8 cellular contexts compared by ENCODE assay signal in the genomic region with DNA sequence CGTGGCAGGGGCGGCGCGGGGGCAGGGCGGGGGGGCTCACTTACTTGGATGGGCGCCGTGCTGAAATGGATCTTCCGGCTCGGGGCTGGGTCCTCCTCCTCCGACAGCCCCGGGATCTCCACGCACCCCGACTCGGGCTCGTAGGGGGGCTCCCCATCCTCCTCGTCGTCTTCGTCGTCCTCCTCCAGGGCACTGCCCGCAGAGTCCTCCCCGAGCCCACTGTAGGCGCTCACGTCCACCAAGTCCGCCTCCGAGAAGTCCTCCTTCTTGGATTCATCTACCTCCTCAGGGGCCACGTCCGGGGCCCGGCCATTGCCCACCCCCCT. TPM values are rescaled to one million over a fixed set of nuclear protein-coding genes. Genes with fewer than 3 reads are reported as not detected.
DNase-seq lines count a peak whose midpoint lies in the region; ATAC-seq and TF ChIP-seq lines count a peak whose summit lies in the region.

No MANE protein-coding gene starts in this region.

- peaks cover 53% of the 10 kb centered on the region for H4K20me1 ChIP-seq in SK-N-SH (ENCODE audit: insufficient read depth)

- no peaks in the 10 kb centered on the region for H3K27me3 Mint-ChIP-seq in activated CD8-positive, alpha-beta T cell treated with anti-CD3 and anti-CD28 coated beads, Interleukin-2, amount 10 ng/mL, durations not matched to agents 7 days and 5 days (ENCODE audit: low read depth)
- H3K27me3 Mint-ChIP-seq in immature natural killer cell (ENCODE audit: low read depth in 3 of 3): peaks cover 8 to 16% (median 12%) of the 10 kb centered on the region in 3 donors

- peak overlapping the region; percentile 86 for H3K27ac Mint-ChIP-seq in activated CD8-positive, alpha-beta T cell treated with anti-CD3 and anti-CD28 coated beads, Interleukin-2, amount 10 ng/mL, durations not matched to agents 7 days and 5 days
- H3K27ac Mint-ChIP-seq in immature natural killer cell: peak overlapping the region; percentile 48 to 91 (median 90)

- peaks cover 53% of the 10 kb centered on the region for H3K4me1 Mint-ChIP-seq in activated CD8-positive, alpha-beta T cell treated with anti-CD3 and anti-CD28 coated beads, Interleukin-2, amount 10 ng/mL, durations not matched to agents 7 days and 5 days (ENCODE audit: low read depth)
- H3K4me1 Mint-ChIP-seq in immature natural killer cell: peaks cover 59 to 61% of the 10 kb centered on the region in 2 donors

- no peak for TF ChIP-seq RAD21 in SK-N-SH (IDR thresholded peaks at IDR 0.05; ENCODE audit: low read length)

- no peaks in the 10 kb centered on the region for H3K27me3 ChIP-seq in SK-N-SH (ENCODE audit: insufficient read depth)

- H3K79me2 ChIP-seq in SK-N-SH (ENCODE audit: insufficient read depth): peaks cover 66% of the 10 kb centered on the region

- TF ChIP-seq EP300 in SK-N-SH (IDR thresholded peaks at IDR 0.05; ENCODE audit: borderline replicate concordance in 1 of 2, low read depth in 1 of 2, low read length in 1 of 2): no peak

- H3K4me3 Mint-ChIP-seq in activated CD8-positive, alpha-beta T cell treated with anti-CD3 and anti-CD28 coated beads, Interleukin-2, amount 10 ng/mL, durations not matched to agents 7 days and 5 days: peak overlapping the region; percentile 95
- peak overlapping the region; percentile 89 to 97 (median 91) for H3K4me3 Mint-ChIP-seq in immature natural killer cell

- no peak overlapping the region for H2AFZ ChIP-seq in SK-N-SH (ENCODE audit: low read depth)

- no peak for ATAC-seq in SK-N-SH treated with all-trans-retinoic acid at 6 μM for 48 hours
- ATAC-seq in activated CD8-positive, alpha-beta T cell treated with anti-CD3 and anti-CD28 coated beads, Interleukin-2, amount 10 ng/mL, durations not matched to agents 7 days and 5 days: no peak
- no peak for ATAC-seq in GM19397 (IDR thresholded peaks at IDR 0.05; ENCODE audit: unreplicated experiment)

- CTCF ChIA-PET in SK-N-SH (lab: Yijun Ruan, JAX): interaction anchor here (0.7 to 12.8 kb wide), 12 partner anchors 11 to 61 kb away, joined by 3 to 169 read pairs (median 15); a partner anchor contains a TSS
- CTCF ChIA-PET in activated CD8-positive, alpha-beta T cell treated with anti-CD3 and anti-CD28 coated beads, Interleukin-2, amount 10 ng/mL, durations not matched to agents 7 days and 5 days (lab: Charles Lee): interaction anchor here (1.4 to 9.7 kb wide), 5 partner anchors 9 to 32 kb away, joined by 4 to 118 read pairs (median 8); no protein-coding TSS in a partner anchor

- peaks cover 15 to 18% of the 10 kb centered on the region in 2 experiments for H3K36me3 ChIP-seq in SK-N-SH (replicated peaks in 1 of 2; ENCODE audit: control insufficient read depth in 1 of 2, insufficient read depth in 2 of 2, low read length in 1 of 2)

- H3K4me3 ChIP-seq in SK-N-SH (ENCODE audit: low read depth in 2 of 2, low read length in 1 of 2): peak overlapping the region; percentile 66 to 81

- peak overlapping the region; percentile 97 for H3K4me2 ChIP-seq in SK-N-SH

- peaks cover 24% of the 10 kb centered on the region for H3F3A ChIP-seq in SK-N-SH (replicated peaks; ENCODE audit: insufficient read depth)

- H3K9me3 Mint-ChIP-seq in activated CD8-positive, alpha-beta T cell treated with anti-CD3 and anti-CD28 coated beads, Interleukin-2, amount 10 ng/mL, durations not matched to agents 7 days and 5 days (ENCODE audit: insufficient read depth): no peaks in the 10 kb centered on the region
- H3K9me3 Mint-ChIP-seq in immature natural killer cell: no peaks in the 10 kb centered on the region

- H3K27ac ChIP-seq in SK-N-SH (ENCODE audit: low read depth in 2 of 2, low read length in 1 of 2) (peak overlapping the region; percentile 54 to 86), temporal lobe (ENCODE audit: low read depth, low read length) (peak overlapping the region; percentile 69)

- TF ChIP-seq CTCF in SK-N-SH (IDR thresholded peaks at IDR 0.05): no peak

- H3K9ac ChIP-seq in SK-N-SH: peak overlapping the region; percentile 92

- H3K36me3 Mint-ChIP-seq in activated CD8-positive, alpha-beta T cell treated with anti-CD3 and anti-CD28 coated beads, Interleukin-2, amount 10 ng/mL, durations not matched to agents 7 days and 5 days (ENCODE audit: low read depth): peaks cover 43% of the 10 kb centered on the region
- peaks cover 0 to 6% (median 1%) of the 10 kb centered on the region in 3 donors for H3K36me3 Mint-ChIP-seq in immature natural killer cell

- H3K9me2 ChIP-seq in SK-N-SH: no peaks in the 10 kb centered on the region

- POLR2A ChIA-PET in SK-N-SH (lab: Yijun Ruan, JAX): interaction anchor here (1.3 kb wide), 1 partner anchor 16 kb away, joined by 3 read pairs; no protein-coding TSS in a partner anchor
- POLR2A ChIA-PET in activated CD8-positive, alpha-beta T cell treated with anti-CD3 and anti-CD28 coated beads, Interleukin-2, amount 10 ng/mL, durations not matched to agents 7 days and 5 days (lab: Charles Lee): interaction anchor here (1.3 to 4.2 kb wide), 2 partner anchors 8 to 12 kb away, joined by 5 to 43 read pairs; no protein-coding TSS in a partner anchor

- 5% methylated on average over 12 of the region's 28 CpGs for WGBS in SK-N-SH (ENCODE audit: low lambda C conversion rate)

- H3K4me1 ChIP-seq in SK-N-SH (ENCODE audit: control insufficient read depth in 1 of 2, insufficient read depth in 2 of 2, low read depth in 1 of 2, low read length in 1 of 2): peaks cover 27 to 56% of the 10 kb centered on the region in 2 experiments; a peak in 3 of 4 replicates

- no peak for DNase-seq in SK-N-SH
- DNase-seq in activated CD8-positive, alpha-beta T cell treated with anti-CD3 and anti-CD28 coated beads, Interleukin-2, amount 10 ng/mL, durations not matched to agents 7 days and 5 days: no peak
- DNase-seq in immature natural killer cell: peak in 1 of 3 donors; percentile 22
- DNase-seq in UCSD-AML1 (lab: John Stamatoyannopoulos, UW; ENCODE audit: unreplicated experiment): no peak
- no peak for DNase-seq in dermis blood vessel endothelial cell

- no peaks in the 10 kb centered on the region for H3K9me3 ChIP-seq in SK-N-SH

TF ChIP-seq in SK-N-SH, 30 proteins besides CTCF, POLR2A, EP300 and RAD21:
- no peak for TF ChIP-seq TCF12 (IDR thresholded peaks at IDR 0.05)
- TF ChIP-seq FOSL2 (IDR thresholded peaks at IDR 0.05; ENCODE audit: borderline replicate concordance, low read depth): no peak
- TF ChIP-seq CHD2 (IDR thresholded peaks at IDR 0.05; ENCODE audit: low read length, partially characterized antibody): peak; percentile 13

TF ChIP-seq in SK-N-SH treated with all-trans-retinoic acid at 6 μM for 48 hours, 23 proteins besides CTCF, POLR2A, EP300 and RAD21:
- no peak for TF ChIP-seq ZC3H10 (CRISPR knock-in tag; IDR thresholded peaks at IDR 0.05)
- no peak for TF ChIP-seq ZFP30 (CRISPR knock-in tag; IDR thresholded peaks at IDR 0.05)

RNA-seq across cellular contexts. Expression of a gene that starts 1.4 kb away (rescaled TPM):
- polyA plus RNA-seq in SK-N-SH (2012; rRNA removed): 26.9 and 35.2 TPM in 2 replicates
- polyA plus RNA-seq in SK-N-SH (2012; cell fraction: cytosol; rRNA removed): 19.8 and 24.9 TPM in 2 replicates
- polyA plus RNA-seq in SK-N-SH (2012; cell fraction: nucleus; rRNA removed): 65.0 and 65.1 TPM in 2 replicates
- 100 to 1,000 TPM; 113 to 115 TPM for total RNA-seq in activated CD8-positive, alpha-beta T cell treated with anti-CD3 and anti-CD28 coated beads, Interleukin-2, amount 10 ng/mL, durations not matched to agents 7 days and 5 days
- 1 to 10 TPM in 1 of 3 donors, under 1 TPM in 2; 0.25 to 2.0 (median 0.66) TPM for polyA plus RNA-seq in immature natural killer cell
- 52.1 TPM for total RNA-seq in temporal lobe
- 35.2 and 45.8 TPM in 2 replicates for total RNA-seq in dermis blood vessel endothelial cell

RNA-seq across cellular contexts. Expression of a gene that starts 16.7 kb away (rescaled TPM):
- polyA plus RNA-seq in SK-N-SH (2012; rRNA removed): 0.29 TPM in 1 of 2 replicates, not detected in the other
- 0.04 and 0.07 TPM in 2 replicates for polyA plus RNA-seq in SK-N-SH (2012; cell fraction: cytosol; rRNA removed)
- polyA plus RNA-seq in SK-N-SH (2012; cell fraction: nucleus; rRNA removed): 0.11 and 0.15 TPM in 2 replicates
- not detected for total RNA-seq in activated CD8-positive, alpha-beta T cell treated with anti-CD3 and anti-CD28 coated beads, Interleukin-2, amount 10 ng/mL, durations not matched to agents 7 days and 5 days
- polyA plus RNA-seq in immature natural killer cell: not detected
- total RNA-seq in temporal lobe: 0.25 TPM
- not detected in 2 replicates for total RNA-seq in dermis blood vessel endothelial cell

RNA-seq across cellular contexts. Expression of a gene that starts 19.1 kb away (rescaled TPM):
- polyA plus RNA-seq in SK-N-SH (2012; rRNA removed): 2.8 and 3.4 TPM in 2 replicates
- 1.2 and 2.0 TPM in 2 replicates for polyA plus RNA-seq in SK-N-SH (2012; cell fraction: cytosol; rRNA removed)
- polyA plus RNA-seq in SK-N-SH (2012; cell fraction: nucleus; rRNA removed): 12.4 and 16.5 TPM in 2 replicates
- under 1 TPM; 0.50 to 0.55 TPM for total RNA-seq in activated CD8-positive, alpha-beta T cell treated with anti-CD3 and anti-CD28 coated beads, Interleukin-2, amount 10 ng/mL, durations not matched to agents 7 days and 5 days
- polyA plus RNA-seq in immature natural killer cell: 1 to 10 TPM in 1 of 3 donors, not detected in 2; 1.2 TPM
- 30.5 TPM for total RNA-seq in temporal lobe
- total RNA-seq in dermis blood vessel endothelial cell: 5.1 and 5.8 TPM in 2 replicates

RNA-seq across cellular contexts. Expression of a gene that starts 52.4 kb away (rescaled TPM):
- polyA plus RNA-seq in SK-N-SH (2012; rRNA removed) (265 and 1,461 TPM in 2 replicates), immature natural killer cell (not detected)
- polyA plus RNA-seq in SK-N-SH (2012; cell fraction: cytosol; rRNA removed): 757 and 1,045 TPM in 2 replicates
- 2,732 and 4,628 TPM in 2 replicates for polyA plus RNA-seq in SK-N-SH (2012; cell fraction: nucleus; rRNA removed)
- total RNA-seq in activated CD8-positive, alpha-beta T cell treated with anti-CD3 and anti-CD28 coated beads, Interleukin-2, amount 10 ng/mL, durations not matched to agents 7 days and 5 days: under 1 TPM; 0.18 to 0.26 TPM
- total RNA-seq in temporal lobe (41.1 TPM), dermis blood vessel endothelial cell (4.2 and 12.6 TPM in 2 replicates)

RNA-seq across cellular contexts. Expression of a gene that starts 53.9 kb away (rescaled TPM):
- polyA plus RNA-seq in SK-N-SH (2012; rRNA removed) (96.1 and 124 TPM in 2 replicates), immature natural killer cell (10 to 100 TPM; 36.5 to 54.5 (median 43.8) TPM)
- polyA plus RNA-seq in SK-N-SH (2012; cell fraction: cytosol; rRNA removed): 41.5 and 62.1 TPM in 2 replicates
- 123 and 147 TPM in 2 replicates for polyA plus RNA-seq in SK-N-SH (2012; cell fraction: nucleus; rRNA removed)
- 10 to 100 TPM; 18.1 to 21.2 TPM for total RNA-seq in activated CD8-positive, alpha-beta T cell treated with anti-CD3 and anti-CD28 coated beads, Interleukin-2, amount 10 ng/mL, durations not matched to agents 7 days and 5 days
- total RNA-seq in temporal lobe (11.1 TPM), dermis blood vessel endothelial cell (12.3 and 20.8 TPM in 2 replicates)
